In genomic region chrX:48694776-48695523, GRCh38 we compare ENCODE assay signal across 2 cellular contexts.
TF ChIP-seq lines count a peak whose summit lies in the region.

No MANE protein-coding gene starts in this region.

TF ChIP-seq in IMR-90, 13 proteins besides CTCF, POLR2A, EP300 and RAD21 (continued from another document):
- TF ChIP-seq ELK1 (IDR thresholded peaks at IDR 0.05; ENCODE audit: borderline replicate concordance, low read depth, low read length), result no peak
- no peak for TF ChIP-seq CEBPB (IDR thresholded peaks at IDR 0.05; ENCODE audit: low read depth, low read length)
- no peak for TF ChIP-seq BHLHE40 (IDR thresholded peaks at IDR 0.05; ENCODE audit: low read depth, low read length)
- no peak for TF ChIP-seq USF2 (IDR thresholded peaks at IDR 0.05; ENCODE audit: low read depth, low read length)
- no peak for TF ChIP-seq MXI1 (IDR thresholded peaks at IDR 0.05; ENCODE audit: borderline replicate concordance, low read depth, low read length)
- no peak for TF ChIP-seq CHD1 (IDR thresholded peaks at IDR 0.05; ENCODE audit: low read depth, low read length)
- TF ChIP-seq NFE2L2 (IDR thresholded peaks at IDR 0.05; ENCODE audit: low read depth, low read length), result no peak

TF ChIP-seq in neural cell, 6 proteins besides CTCF, POLR2A, EP300 and RAD21 (continued from another document):
- no peak for TF ChIP-seq REST (IDR thresholded peaks at IDR 0.05; ENCODE audit: borderline replicate concordance)
TF ChIP-seq in neural cell: peak in this region for 0.
